In genomic region chr14:23631702-23632460, GRCh38 we compare ENCODE assay signal across 8 cellular contexts. TPM values are rescaled to one million over a fixed set of nuclear protein-coding genes. Genes with fewer than 3 reads are reported as not detected.
DNase-seq lines count a peak whose midpoint lies in the region; ATAC-seq and TF ChIP-seq lines count a peak whose summit lies in the region.

No MANE protein-coding gene starts in this region.

- no peaks in the 10 kb centered on the region for H3K9me3 ChIP-seq in right lobe of liver

- peak overlapping the region; percentile 50 for H3K27ac Mint-ChIP-seq in dendritic cell treated with granulocyte-macrophage colony-stimulating factor and Interleukin-4, amounts not matched to agents 40 ng/mL and 50 ng/mL, for 4 days

- peak; percentile 80 for ATAC-seq in HG03097 (IDR thresholded peaks at IDR 0.05; ENCODE audit: low FRiP score, unreplicated experiment)
- peak; percentile 95 to 99 (median 97) for ATAC-seq in right lobe of liver

- peak; percentile 97 for TF ChIP-seq CTCF in GM12874 (IDR thresholded peaks at IDR 0.05; ENCODE audit: insufficient read depth, low read depth, low read length)
- TF ChIP-seq CTCF in right lobe of liver (IDR thresholded peaks at IDR 0.05) = peak; percentile 87 to 97 (median 96)

- DNase-seq in NCI-H460 (ENCODE audit: extremely low read depth, low read depth) = peak; percentile 70
- peak; percentile 60 to 68 for DNase-seq in activated CD4-positive, alpha-beta T cell treated with anti-CD3 and anti-CD28 coated beads, Interleukin-2, amount 50 U/mL, for 24 hours (ENCODE audit: low read depth in 1 of 2, low spot score in 1 of 2)
- DNase-seq in right lobe of liver = peak; percentile 69 to 80 (median 78)
- peak; percentile 52 to 68 for DNase-seq in stimulated activated CD4-positive, alpha-beta T cell treated with anti-CD3 and anti-CD28 coated beads, Interleukin-4, amount 100 ng/mL, for 4 hours
- no peak for DNase-seq in cortex of kidney (lab: John Stamatoyannopoulos, UW)

- no peaks in the 10 kb centered on the region for H3K4me1 ChIP-seq in right lobe of liver

- H3K27me3 Mint-ChIP-seq in dendritic cell treated with granulocyte-macrophage colony-stimulating factor and Interleukin-4, amounts not matched to agents 40 ng/mL and 50 ng/mL, for 4 days = peaks cover 20% of the 10 kb centered on the region

- peak overlapping the region; percentile 58 for H3K4me3 Mint-ChIP-seq in dendritic cell treated with granulocyte-macrophage colony-stimulating factor and Interleukin-4, amounts not matched to agents 40 ng/mL and 50 ng/mL, for 4 days

- intact Hi-C loops in dendritic cell treated with granulocyte-macrophage colony-stimulating factor and Interleukin-4, amounts not matched to agents 40 ng/mL and 50 ng/mL, for 4 days (cut with micrococcal nuclease) = loop anchor here (1.0 kb wide), 1 partner anchor 278 kb away; no protein-coding TSS in a partner anchor
- intact Hi-C loops in right lobe of liver (cut with DNase I) = no loop called here

- no peaks in the 10 kb centered on the region for H3K27me3 ChIP-seq in right lobe of liver

- TF ChIP-seq POLR2A in right lobe of liver (IDR thresholded peaks at IDR 0.05) = no peak

- peaks cover 8% of the 10 kb centered on the region for H3K36me3 Mint-ChIP-seq in dendritic cell treated with granulocyte-macrophage colony-stimulating factor and Interleukin-4, amounts not matched to agents 40 ng/mL and 50 ng/mL, for 4 days (ENCODE audit: low read depth)

- no peaks in the 10 kb centered on the region for H3K36me3 ChIP-seq in right lobe of liver

- peak overlapping the region in 1 of 3 donors; percentile 22 for H3K4me3 ChIP-seq in right lobe of liver

- WGBS in right lobe of liver (ENCODE audit: insufficient coverage, low coverage, low lambda C conversion rate, missing lambda C conversion rate) = 12% methylated on average over 8 of the region's 8 CpGs

- peaks cover 9% of the 10 kb centered on the region for H3K9me3 Mint-ChIP-seq in dendritic cell treated with granulocyte-macrophage colony-stimulating factor and Interleukin-4, amounts not matched to agents 40 ng/mL and 50 ng/mL, for 4 days

- H3K4me1 Mint-ChIP-seq in dendritic cell treated with granulocyte-macrophage colony-stimulating factor and Interleukin-4, amounts not matched to agents 40 ng/mL and 50 ng/mL, for 4 days (ENCODE audit: low read depth) = peaks cover 54% of the 10 kb centered on the region

- H3K27ac ChIP-seq in right lobe of liver = no peak overlapping the region

RNA-seq across cellular contexts. Expression of gene DHRS2, which starts 4.3 kb away (rescaled TPM):
- 0.69 and 0.84 TPM in 2 replicates for total RNA-seq in NCI-H460 (2014; rRNA removed; shearing (Covaris generic))
- polyA plus RNA-seq in NCI-H460 (2014; cell fraction: nucleus; rRNA removed) = 1.6 and 2.1 TPM in 2 replicates
- 10 to 100 TPM in 1 of 6 experiments, 1 to 10 TPM in 4, under 1 TPM in 1; 0.53 to 12.3 (median 4.2) TPM for total RNA-seq in right lobe of liver

RNA-seq across cellular contexts. Expression of gene JPH4, which starts 53.3 kb away (rescaled TPM):
- not detected in 2 replicates for total RNA-seq in NCI-H460 (2014; rRNA removed; shearing (Covaris generic))
- polyA plus RNA-seq in NCI-H460 (2014; cell fraction: nucleus; rRNA removed) = not detected in 2 replicates
- under 1 TPM in 3 of 6 experiments, not detected in 3; 0.07 to 0.20 (median 0.19) TPM for total RNA-seq in right lobe of liver
